Comparison of ENCODE assay signal across 8 cellular contexts in genomic region chr19:40433391-40434216, GRCh38. TPM values are rescaled to one million over a fixed set of nuclear protein-coding genes. Genes with fewer than 3 reads are reported as not detected.
DNase-seq lines count a peak whose midpoint lies in the region; ATAC-seq and TF ChIP-seq lines count a peak whose summit lies in the region.

No MANE protein-coding gene starts in this region.

- no peaks in the 10 kb centered on the region for H3K36me3 ChIP-seq in tibial nerve

- H3K36me3 Mint-ChIP-seq in IgD-negative memory B cell (no peaks in the 10 kb centered on the region), nephron progenitor cell (ENCODE audit: low read depth) (no peaks in the 10 kb centered on the region)
- H3K36me3 Mint-ChIP-seq in activated naive CD4-positive, alpha-beta T cell treated with anti-CD3 and anti-CD28 coated beads for 36 hours (ENCODE audit: low read depth): no peaks in the 10 kb centered on the region

- POLR2A ChIA-PET in AG04450 (lab: Yijun Ruan, JAX): interaction anchor here (0.7 to 2.2 kb wide), 8 partner anchors 8 to 68 kb away, joined by 3 to 21 read pairs (median 4); partner anchors contain the start of genes BLVRB and SERTAD1

- peaks cover 8% of the 10 kb centered on the region for H3K4me1 ChIP-seq in foreskin keratinocyte
- peaks cover 0 to 33% (median 16%) of the 10 kb centered on the region in 4 donors for H3K4me1 ChIP-seq in tibial nerve

- WGBS in tibial nerve, 2 donors: 1% methylated on average over 26 to 34 of the region's 50 CpGs

- peak in 1 of 2 donors; percentile 93 for TF ChIP-seq EP300 in tibial nerve (IDR thresholded peaks at IDR 0.05)

- H3K9me3 ChIP-seq in AG04450 (ENCODE audit: control insufficient read depth, insufficient read depth, low read length) (no peaks in the 10 kb centered on the region), tibial nerve (no peaks in the 10 kb centered on the region)

- intact Hi-C loops in activated naive CD4-positive, alpha-beta T cell treated with anti-CD3 and anti-CD28 coated beads for 36 hours (cut with micrococcal nuclease): loop anchor here (1.0 kb wide), 2 partner anchors 8 to 10 kb away; partner anchors contain the start of gene SERTAD1

- peak; percentile 18 to 66 for TF ChIP-seq POLR2A in tibial nerve (IDR thresholded peaks at IDR 0.05)

- H3K4me3 ChIP-seq in AG04450 (ENCODE audit: low read depth, low read length) (peak overlapping the region; percentile 57), tibial nerve (peak overlapping the region; percentile 35 to 60 (median 48))

- ATAC-seq in GM18909 (IDR thresholded peaks at IDR 0.05; ENCODE audit: poor library complexity, unreplicated experiment) (peak; percentile 62), foreskin keratinocyte (peak; percentile 85)

- TF ChIP-seq CTCF in AG04450 (IDR thresholded peaks at IDR 0.05; ENCODE audit: low read depth, low read length): no peak
- no peak for TF ChIP-seq CTCF in foreskin keratinocyte (conservative IDR thresholded peaks at IDR 0.05)
- TF ChIP-seq CTCF in nephron progenitor cell (IDR thresholded peaks at IDR 0.05): no peak
- peak in 1 of 5 experiments; percentile 12 for TF ChIP-seq CTCF in tibial nerve (IDR thresholded peaks at IDR 0.05)

- peaks cover 18 to 27% (median 19%) of the 10 kb centered on the region in 3 donors for H3K4me1 Mint-ChIP-seq in IgD-negative memory B cell
- peaks cover 10% of the 10 kb centered on the region for H3K4me1 Mint-ChIP-seq in activated naive CD4-positive, alpha-beta T cell treated with anti-CD3 and anti-CD28 coated beads for 36 hours (ENCODE audit: low read depth)
- H3K4me1 Mint-ChIP-seq in nephron progenitor cell: peaks cover 41% of the 10 kb centered on the region

- H3K4me3 Mint-ChIP-seq in IgD-negative memory B cell (peak overlapping the region; percentile 83 to 97 (median 91)), nephron progenitor cell (peak overlapping the region; percentile 77)
- H3K4me3 Mint-ChIP-seq in activated naive CD4-positive, alpha-beta T cell treated with anti-CD3 and anti-CD28 coated beads for 36 hours: peak overlapping the region; percentile 88

- DNase-seq in AG04450 (ENCODE audit: low read depth, low spot score): peak; percentile 66
- DNase-seq in RPMI8226: peak; percentile 88
- DNase-seq in activated naive CD4-positive, alpha-beta T cell treated with anti-CD3 and anti-CD28 coated beads for 36 hours: peak; percentile 64
- peak; percentile 47 to 72 for DNase-seq in foreskin keratinocyte
- peak; percentile 77 for DNase-seq in nephron progenitor cell
- peak; percentile 77 to 78 for DNase-seq in tibial nerve (ENCODE audit: low spot score in 2 of 2)

- H3K27ac Mint-ChIP-seq in IgD-negative memory B cell (peak overlapping the region; percentile 81 to 98 (median 94)), nephron progenitor cell (peak overlapping the region; percentile 97)
- peak overlapping the region; percentile 91 for H3K27ac Mint-ChIP-seq in activated naive CD4-positive, alpha-beta T cell treated with anti-CD3 and anti-CD28 coated beads for 36 hours

- H3K27me3 ChIP-seq in AG04450 (ENCODE audit: control insufficient read depth, insufficient read depth, low read length): no peaks in the 10 kb centered on the region
- H3K27me3 ChIP-seq in foreskin keratinocyte: no peaks in the 10 kb centered on the region
- no peaks in the 10 kb centered on the region for H3K27me3 ChIP-seq in tibial nerve

- peak overlapping the region; percentile 94 for H3K27ac ChIP-seq in AG04450 (ENCODE audit: low read depth, low read length)
- peak overlapping the region; percentile 71 for H3K27ac ChIP-seq in foreskin keratinocyte
- H3K27ac ChIP-seq in tibial nerve: peak overlapping the region; percentile 92 to 98 (median 96)

- H3K27me3 Mint-ChIP-seq in IgD-negative memory B cell (no peaks in the 10 kb centered on the region), nephron progenitor cell (ENCODE audit: low read depth, poor library complexity) (no peaks in the 10 kb centered on the region)
- H3K27me3 Mint-ChIP-seq in activated naive CD4-positive, alpha-beta T cell treated with anti-CD3 and anti-CD28 coated beads for 36 hours (ENCODE audit: low read depth): no peaks in the 10 kb centered on the region

- CTCF ChIA-PET in AG04450 (lab: Charles Lee): interaction anchor here (0.6 to 1.5 kb wide), 4 partner anchors 9 to 79 kb away, joined by 3 to 4 read pairs (median 4); no protein-coding TSS in a partner anchor
- CTCF ChIA-PET in activated naive CD4-positive, alpha-beta T cell treated with anti-CD3 and anti-CD28 coated beads for 36 hours (lab: Charles Lee): interaction anchor here (0.7 to 3.0 kb wide), 4 partner anchors 9 to 295 kb away, joined by 4 to 15 read pairs (median 6); no protein-coding TSS in a partner anchor

- H3K9me3 Mint-ChIP-seq in IgD-negative memory B cell (no peaks in the 10 kb centered on the region), nephron progenitor cell (no peaks in the 10 kb centered on the region)
- no peaks in the 10 kb centered on the region for H3K9me3 Mint-ChIP-seq in activated naive CD4-positive, alpha-beta T cell treated with anti-CD3 and anti-CD28 coated beads for 36 hours

RNA-seq across cellular contexts. Expression of gene SERTAD1, which starts 7.8 kb away (rescaled TPM):
- polyA plus RNA-seq in AG04450 (2011; rRNA removed) (11.9 and 16.2 TPM in 2 replicates), IgD-negative memory B cell (13.2 TPM), foreskin keratinocyte (15.6 and 19.8 TPM in 2 replicates)
- 3.6 and 6.2 TPM in 2 replicates for polyA minus RNA-seq in AG04450 (2011; rRNA and poly(A)+ RNA removed)
- 1 to 10 TPM; 8.8 to 9.2 TPM for total RNA-seq in activated naive CD4-positive, alpha-beta T cell treated with anti-CD3 and anti-CD28 coated beads for 36 hours
- total RNA-seq in foreskin keratinocyte (12.4 and 14.3 TPM in 2 replicates), tibial nerve (10 to 100 TPM; 18.9 to 22.2 (median 20.4) TPM)

RNA-seq across cellular contexts. Expression of gene SERTAD3, which starts 10.5 kb away (rescaled TPM):
- polyA plus RNA-seq in AG04450 (2011; rRNA removed) (16.1 and 19.6 TPM in 2 replicates), IgD-negative memory B cell (29.2 TPM), foreskin keratinocyte (22.3 and 24.1 TPM in 2 replicates)
- 32.7 and 46.7 TPM in 2 replicates for polyA minus RNA-seq in AG04450 (2011; rRNA and poly(A)+ RNA removed)
- total RNA-seq in activated naive CD4-positive, alpha-beta T cell treated with anti-CD3 and anti-CD28 coated beads for 36 hours: 1 to 10 TPM; 3.8 to 7.3 TPM
- total RNA-seq in foreskin keratinocyte (23.3 and 29.6 TPM in 2 replicates), tibial nerve (10 to 100 TPM; 15.6 to 23.4 (median 19.9) TPM)

RNA-seq across cellular contexts. Expression of gene PRX, which starts 20.4 kb away (rescaled TPM):
- polyA plus RNA-seq in AG04450 (2011; rRNA removed) (1.8 and 1.9 TPM in 2 replicates), IgD-negative memory B cell (0.21 TPM), foreskin keratinocyte (0.53 and 0.77 TPM in 2 replicates)
- polyA minus RNA-seq in AG04450 (2011; rRNA and poly(A)+ RNA removed): 1.3 and 1.4 TPM in 2 replicates
- 1 to 10 TPM; 1.5 TPM for total RNA-seq in activated naive CD4-positive, alpha-beta T cell treated with anti-CD3 and anti-CD28 coated beads for 36 hours
- total RNA-seq in foreskin keratinocyte (0.95 TPM in 2 replicates), tibial nerve (100 to 1,000 TPM; 454 to 667 (median 548) TPM)

RNA-seq across cellular contexts. Expression of gene BLVRB, which starts 31.9 kb away (rescaled TPM):
- polyA plus RNA-seq in AG04450 (2011; rRNA removed) (40.4 and 58.0 TPM in 2 replicates), IgD-negative memory B cell (35.9 TPM), foreskin keratinocyte (101 and 124 TPM in 2 replicates)
- polyA minus RNA-seq in AG04450 (2011; rRNA and poly(A)+ RNA removed): 21.5 and 35.2 TPM in 2 replicates
- 10 to 100 TPM; 29.4 to 30.2 TPM for total RNA-seq in activated naive CD4-positive, alpha-beta T cell treated with anti-CD3 and anti-CD28 coated beads for 36 hours
- total RNA-seq in foreskin keratinocyte (75.3 and 79.6 TPM in 2 replicates), tibial nerve (100 to 1,000 TPM; 219 to 299 (median 244) TPM)

RNA-seq across cellular contexts. Expression of gene SPTBN4, which starts 33.2 kb away (rescaled TPM):
- 1.3 and 1.9 TPM in 2 replicates for polyA plus RNA-seq in AG04450 (2011; rRNA removed)
- 0.65 and 1.5 TPM in 2 replicates for polyA minus RNA-seq in AG04450 (2011; rRNA and poly(A)+ RNA removed)
- polyA plus RNA-seq in IgD-negative memory B cell: not detected
- total RNA-seq in activated naive CD4-positive, alpha-beta T cell treated with anti-CD3 and anti-CD28 coated beads for 36 hours: 1 to 10 TPM in 1 of 2 experiments, under 1 TPM in 1; 0.91 to 1.1 TPM
- total RNA-seq in foreskin keratinocyte: 0.56 and 0.92 TPM in 2 replicates
- 0.51 and 0.52 TPM in 2 replicates for polyA plus RNA-seq in foreskin keratinocyte
- 10 to 100 TPM; 14.9 to 24.0 (median 19.7) TPM for total RNA-seq in tibial nerve

Comparison
In these comparisons a context has a peak if more than half of its experiments do, and no peak if none do; other contexts are left out.
1. Peak in every context shown above with its lines: DNase-seq, ATAC-seq, H3K4me3 ChIP-seq and H3K27ac ChIP-seq.
2. RNA of gene PRX, which starts 20.4 kb away (total RNA-seq): 454 to 667 TPM in tibial nerve; 1.5 TPM in activated naive CD4-positive, alpha-beta T cell treated with anti-CD3 and anti-CD28 coated beads for 36 hours and 0.95 TPM in foreskin keratinocyte; every median in the first group is over 100 times any median in the second.